Comparison of ENCODE assay signal across 8 cellular contexts in genomic region chr4:36348403-36348938, GRCh38.
A peak's percentile ranks its signal among the peaks of the same experiment; 100 is the strongest.
DNase-seq lines count a peak whose midpoint lies in the region; ATAC-seq lines count a peak whose summit lies in the region.

No MANE protein-coding gene starts in this region.

- no peaks in the 10 kb centered on the region for H3K9me3 ChIP-seq in naive thymus-derived CD4-positive, alpha-beta T cell (ENCODE audit: control insufficient read depth in 2 of 3, low read length in 3 of 3)
- H3K9me3 ChIP-seq in SJCRH30 (replicated peaks) = no peaks in the 10 kb centered on the region

- no peaks in the 10 kb centered on the region for H3K4me1 ChIP-seq in naive thymus-derived CD4-positive, alpha-beta T cell (ENCODE audit: control insufficient read depth in 2 of 2, insufficient read depth in 2 of 2, low read length in 2 of 2)
- no peaks in the 10 kb centered on the region; the same call in 1 of the 2 replicates for H3K4me1 ChIP-seq in SJCRH30

- no peaks in the 10 kb centered on the region for H3K27me3 ChIP-seq in naive thymus-derived CD4-positive, alpha-beta T cell (ENCODE audit: control insufficient read depth in 2 of 2, insufficient read depth in 2 of 2, low read length in 2 of 2)
- H3K27me3 ChIP-seq in SJCRH30 = no peaks in the 10 kb centered on the region

- peaks cover 0 to 10% (median 0%) of the 10 kb centered on the region in 5 donors for H3K27me3 Mint-ChIP-seq in naive thymus-derived CD4-positive, alpha-beta T cell

- CTCF ChIA-PET in naive thymus-derived CD4-positive, alpha-beta T cell (lab: Charles Lee) = interaction anchor here (1.4 to 4.1 kb wide), 2 partner anchors 46 to 50 kb away, joined by 6 to 62 read pairs; no protein-coding TSS in a partner anchor

- no peaks in the 10 kb centered on the region for H3K9me3 Mint-ChIP-seq in naive thymus-derived CD4-positive, alpha-beta T cell

- peak in 1 of 9 donors; percentile 53 for DNase-seq in naive thymus-derived CD4-positive, alpha-beta T cell
- DNase-seq in SJCRH30 (no peak), SK-N-DZ (ENCODE audit: low spot score) (no peak), hepatic stellate cell (ENCODE audit: low spot score) (no peak), activated gamma-delta T cell treated with Interleukin-2 at 50 U/mL for 16 hours (no peak)

- H3K4me1 Mint-ChIP-seq in naive thymus-derived CD4-positive, alpha-beta T cell = peaks cover 0 to 31% (median 0%) of the 10 kb centered on the region in 7 donors

- H3K4me3 ChIP-seq in naive thymus-derived CD4-positive, alpha-beta T cell (ENCODE audit: low read length) = no peak overlapping the region
- H3K4me3 ChIP-seq in SJCRH30 = no peak overlapping the region

- intact Hi-C loops in naive thymus-derived CD4-positive, alpha-beta T cell (cut with micrococcal nuclease) = loop anchor here in 1 of 2 donors (1.0 kb wide), 1 partner anchor 25 kb away; no protein-coding TSS in a partner anchor

- POLR2A ChIA-PET in naive thymus-derived CD4-positive, alpha-beta T cell (lab: Charles Lee) = interaction anchor here (0.8 kb wide), 1 partner anchor 52 kb away, joined by 3 read pairs; no protein-coding TSS in a partner anchor

- H3K27ac Mint-ChIP-seq in naive thymus-derived CD4-positive, alpha-beta T cell = peak overlapping the region in 1 of 9 donors; percentile 28

- H3K4me3 Mint-ChIP-seq in naive thymus-derived CD4-positive, alpha-beta T cell = peak overlapping the region in 1 of 10 donors; percentile 16

- ATAC-seq in GM18508 (IDR thresholded peaks at IDR 0.05; ENCODE audit: insufficient read depth, unreplicated experiment) (peak; percentile 97), GM21526 (IDR thresholded peaks at IDR 0.05; ENCODE audit: low FRiP score, unreplicated experiment) (peak; percentile 72), HG03575 (IDR thresholded peaks at IDR 0.05; ENCODE audit: extremely low read depth, insufficient number of reproducible peaks, low FRiP score, unreplicated experiment) (peak; percentile 97)
- peak; percentile 64 for ATAC-seq in naive thymus-derived CD4-positive, alpha-beta T cell

- H3K36me3 Mint-ChIP-seq in naive thymus-derived CD4-positive, alpha-beta T cell = no peaks in the 10 kb centered on the region

- no peaks in the 10 kb centered on the region for H3K36me3 ChIP-seq in naive thymus-derived CD4-positive, alpha-beta T cell (ENCODE audit: control insufficient read depth in 2 of 3, insufficient read depth in 3 of 3, low read length in 3 of 3)
- H3K36me3 ChIP-seq in SJCRH30 = no peaks in the 10 kb centered on the region

- H3K27ac ChIP-seq in naive thymus-derived CD4-positive, alpha-beta T cell (ENCODE audit: low read depth, low read length) = no peak overlapping the region
- no peak overlapping the region for H3K27ac ChIP-seq in SJCRH30
